ENCODE assay signal across 22 cellular contexts in the genomic region with DNA sequence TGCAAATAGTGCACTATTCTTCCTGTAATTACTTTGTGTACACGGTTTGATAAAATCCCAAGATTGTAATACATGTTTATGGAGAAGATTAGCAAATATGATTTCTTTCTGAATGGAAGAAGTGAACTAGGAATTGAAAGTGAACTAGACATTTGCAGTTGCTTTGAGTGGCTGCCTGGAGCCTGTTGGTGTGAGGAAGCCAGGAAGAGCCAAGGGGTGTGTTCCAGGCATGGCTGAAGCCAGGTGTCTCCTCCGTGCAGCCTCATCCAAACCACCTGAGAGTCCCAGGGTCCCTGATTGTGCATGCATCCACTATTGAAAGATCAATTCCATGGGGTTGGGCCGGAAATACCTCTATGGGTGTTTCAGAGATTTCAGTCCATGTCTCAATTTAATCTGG.
DNase-seq lines count a peak whose midpoint lies in the region; ATAC-seq, FAIRE-seq and TF ChIP-seq lines count a peak whose summit lies in the region.
"Had no signal": no experiment of that assay in that cellular context is flagged by ENCODE, and none has a peak within 500 bp of the region (broad histone marks: within the 10 kb centered on the region; RNA-seq: fewer than 3 reads in every experiment).

No MANE protein-coding gene starts in this region.

- WGBS in right lobe of liver (ENCODE audit: insufficient coverage, low coverage, low lambda C conversion rate, missing lambda C conversion rate) = 71% methylated on average over 2 of the region's 3 CpGs
- under 1% methylated on average over 3 of the region's 3 CpGs for WGBS in HepG2 (ENCODE audit: low lambda C conversion rate)

- BruUV-seq in HepG2 (replicated peaks; lab: Mats Ljungman, UMichigan) (no TSS peak), PC-3 (replicated peaks; lab: Mats Ljungman, UMichigan) (no TSS peak)

- no peak for ATAC-seq in right lobe of liver
- no peak for ATAC-seq in HepG2
- peak; percentile 11 for ATAC-seq in PC-3
- no peak for ATAC-seq in HG03175 (IDR thresholded peaks at IDR 0.05; ENCODE audit: unreplicated experiment)
- no peak for ATAC-seq in GM18909 (IDR thresholded peaks at IDR 0.05; ENCODE audit: poor library complexity, unreplicated experiment)
- ATAC-seq: K562, T-helper 17 cell had no signal

- peak overlapping the region; percentile 70 for H3K27ac Mint-ChIP-seq in astrocyte (ENCODE audit: unreplicated experiment)
- H3K27ac Mint-ChIP-seq: CD4-positive, alpha-beta memory T cell; T-helper 17 cell had no signal

- H3K9ac ChIP-seq in HepG2 (ENCODE audit: insufficient read depth, low read depth, low read length) = no peak overlapping the region
- no peak overlapping the region for H3K9ac ChIP-seq in PC-3 (ENCODE audit: low read length)
- no peak overlapping the region for H3K9ac ChIP-seq in astrocyte (ENCODE audit: low read length)

- H3K27me3 Mint-ChIP-seq in astrocyte (ENCODE audit: low read depth, unreplicated experiment) = peaks cover 19% of the 10 kb centered on the region

- no peak overlapping the region for H3K4me2 ChIP-seq in HepG2 (ENCODE audit: low read depth, low read length)
- H3K4me2 ChIP-seq in PC-3 (ENCODE audit: low read length) = peak overlapping the region; percentile 77
- H3K4me2 ChIP-seq in astrocyte (ENCODE audit: low read length) = peak overlapping the region; percentile 83

- no peak for TF ChIP-seq EP300 in HepG2 (IDR thresholded peaks at IDR 0.05; ENCODE audit: low read depth in 2 of 2, low read length in 2 of 2)
- no peak for TF ChIP-seq EP300 in HepG2 (CRISPR knock-in tag; IDR thresholded peaks at IDR 0.05; ENCODE audit: borderline replicate concordance)

- no peak for TF ChIP-seq RAD21 in HepG2 (CRISPR knock-in tag; IDR thresholded peaks at IDR 0.05)

- DNase-seq in right lobe of liver = peak in 2 of 3 donors; percentile 16 to 22
- no peak for DNase-seq in HepG2 (ENCODE audit: low spot score)
- no peak for DNase-seq in PC-3
- no peak for DNase-seq in astrocyte (ENCODE audit: low read depth)
- DNase-seq in KBM-7 = no peak
- DNase-seq: C1 segment of cervical spinal cord; CD4-positive, alpha-beta memory T cell; NCI-H1105 treated with DMSO at 0.1 percent for 48 hours; NCI-H146; NCI-H1930; NCI-H226; NCI-H510A; NCI-H69; RPMI8226; SHP77; T-helper 17 cell had no signal

- no peak overlapping the region for H2AFZ ChIP-seq in HepG2 (ENCODE audit: low read length)
- no peak overlapping the region; the same call in 1 of the 2 replicates for H2AFZ ChIP-seq in PC-3 (ENCODE audit: low read length)
- no peak overlapping the region for H2AFZ ChIP-seq in astrocyte (ENCODE audit: low read depth, low read length)

- H4K20me1 ChIP-seq in HepG2 (ENCODE audit: insufficient read depth, low read length) (no peaks in the 10 kb centered on the region), PC-3 (ENCODE audit: low read length) (no peaks in the 10 kb centered on the region), astrocyte (ENCODE audit: insufficient read depth, low read length) (no peaks in the 10 kb centered on the region)

- TF ChIP-seq POLR2A in right lobe of liver (IDR thresholded peaks at IDR 0.05) (no peak), HepG2 (IDR thresholded peaks at IDR 0.05; ENCODE audit: insufficient read depth in 1 of 2, low read depth in 2 of 2, low read length in 2 of 2) (no peak)

- no peaks in the 10 kb centered on the region for H3F3A ChIP-seq in PC-3 (ENCODE audit: low read length, unreplicated experiment)

- CTCF ChIA-PET in HepG2 (lab: Yijun Ruan, JAX; ENCODE audit: low intra/inter-chr PET ratio, low total read pairs) = no interaction called here
- CTCF ChIA-PET in PC-3 (lab: Charles Lee) = no interaction called here

- intact Hi-C loops in right lobe of liver (cut with DNase I) (no loop called here), HepG2 (cut with micrococcal nuclease; ENCODE audit: unreplicated experiment) (no loop called here), PC-3 (cut with micrococcal nuclease) (loop anchor here (1.0 kb wide), 1 partner anchor 29 kb away; no protein-coding TSS in a partner anchor)

- H3K9me3 Mint-ChIP-seq in astrocyte (ENCODE audit: unreplicated experiment) = peaks cover 5% of the 10 kb centered on the region

- in situ Hi-C loops in HepG2 (cut with HindIII; ENCODE audit: extremely low pct_ligation_motif_present, low pct_unique_long_range_greater_than_20kb) = no loop called here
- in situ Hi-C loops in KBM-7 (cut with MboI; ENCODE audit: low pct_unique_long_range_greater_than_20kb, low sequenced_read_pairs) = no loop called here

- POLR2A ChIA-PET in HepG2 (lab: Yijun Ruan, JAX) = no interaction called here
- POLR2A ChIA-PET in PC-3 (lab: Charles Lee; ENCODE audit: unreplicated experiment) = no interaction called here

- H3K4me1 ChIP-seq in right lobe of liver (no peaks in the 10 kb centered on the region), HepG2 (ENCODE audit: insufficient read depth, low read length) (no peaks in the 10 kb centered on the region), PC-3 (ENCODE audit: insufficient read depth, low read length) (peaks cover 15% of the 10 kb centered on the region), astrocyte (ENCODE audit: insufficient read depth, low read length) (peaks cover 11% of the 10 kb centered on the region)

- FAIRE-seq in HepG2 (lab: Jason Lieb, UNC) (no peak), astrocyte (lab: Jason Lieb, UNC) (no peak)
- FAIRE-seq: G401.6, H1, K562 had no signal

- H3K36me3 Mint-ChIP-seq in astrocyte (ENCODE audit: low read depth, unreplicated experiment) = no peaks in the 10 kb centered on the region
- H3K36me3 Mint-ChIP-seq: CD4-positive, alpha-beta memory T cell had no signal

- H3K79me2 ChIP-seq in HepG2 (ENCODE audit: insufficient read depth, low read length) (no peaks in the 10 kb centered on the region), PC-3 (ENCODE audit: low read length) (no peaks in the 10 kb centered on the region), astrocyte (ENCODE audit: insufficient read depth, low read length) (no peaks in the 10 kb centered on the region)

- no peak overlapping the region for H3K27ac ChIP-seq in right lobe of liver
- H3K27ac ChIP-seq in HepG2 (ENCODE audit: extremely low read length, insufficient read depth, low read length) = no peak overlapping the region
- H3K27ac ChIP-seq in PC-3 (ENCODE audit: low read length) = no peak overlapping the region
- no peak overlapping the region for H3K27ac ChIP-seq in astrocyte (ENCODE audit: low read depth, low read length)

- H3K36me3 ChIP-seq in right lobe of liver (no peaks in the 10 kb centered on the region), HepG2 (replicated peaks in 1 of 2; ENCODE audit: control insufficient read depth in 1 of 2, insufficient read depth in 2 of 2, low read length in 2 of 2) (no peaks in the 10 kb centered on the region), PC-3 (ENCODE audit: low read depth, low read length) (no peaks in the 10 kb centered on the region), astrocyte (ENCODE audit: insufficient read depth, low read length) (no peaks in the 10 kb centered on the region)
- H3K36me3 ChIP-seq: MG63 had no signal

- H3K4me3 ChIP-seq in right lobe of liver (no peak overlapping the region), HepG2 (replicated peaks in 1 of 3; ENCODE audit: insufficient read depth in 1 of 3, low read depth in 2 of 3, low read length in 3 of 3) (no peak overlapping the region), PC-3 (ENCODE audit: low read length) (no peak overlapping the region), astrocyte (ENCODE audit: insufficient read depth, low read depth, low read length) (no peak overlapping the region)
- H3K4me3 ChIP-seq: K562, MG63 had no signal

- no peaks in the 10 kb centered on the region for H3K9me2 ChIP-seq in PC-3 (replicated peaks; ENCODE audit: low read length)

- TF ChIP-seq CTCF in right lobe of liver (IDR thresholded peaks at IDR 0.05) = no peak
- TF ChIP-seq CTCF in HepG2 (CRISPR knock-in tag; IDR thresholded peaks at IDR 0.05) = no peak
- no peak for TF ChIP-seq CTCF in PC-3 (conservative IDR thresholded peaks at IDR 0.05; ENCODE audit: low read depth, low read length)
- no peak for TF ChIP-seq CTCF in astrocyte (IDR thresholded peaks at IDR 0.05; ENCODE audit: insufficient read depth, low read depth, low read length)

- peaks cover 18% of the 10 kb centered on the region for H3K4me1 Mint-ChIP-seq in astrocyte (ENCODE audit: low read depth, unreplicated experiment)
- H3K4me1 Mint-ChIP-seq: CD4-positive, alpha-beta memory T cell; T-helper 17 cell had no signal

- no peak overlapping the region for H3K4me3 Mint-ChIP-seq in astrocyte (ENCODE audit: unreplicated experiment)
- H3K4me3 Mint-ChIP-seq: T-helper 17 cell had no signal

- no peaks in the 10 kb centered on the region for H3K27me3 ChIP-seq in right lobe of liver
- peaks cover 2 to 41% of the 10 kb centered on the region in 2 experiments; a peak in 4 of 5 replicates for H3K27me3 ChIP-seq in HepG2 (ENCODE audit: control insufficient read depth in 1 of 2, insufficient read depth in 2 of 2, low read length in 2 of 2)
- H3K27me3 ChIP-seq in PC-3 (ENCODE audit: low read length) = no peaks in the 10 kb centered on the region
- H3K27me3 ChIP-seq in astrocyte (ENCODE audit: insufficient read depth, low read length) = no peaks in the 10 kb centered on the region
- H3K27me3 ChIP-seq: MG63 had no signal

- H3K9me3 ChIP-seq in right lobe of liver (no peaks in the 10 kb centered on the region), HepG2 (ENCODE audit: low read length) (no peaks in the 10 kb centered on the region), PC-3 (ENCODE audit: low read length) (no peaks in the 10 kb centered on the region), astrocyte (ENCODE audit: insufficient read depth, low read depth, low read length) (peaks cover 4% of the 10 kb centered on the region)
- H3K9me3 ChIP-seq: MG63 had no signal

TF ChIP-seq in HepG2, 621 proteins besides CTCF, POLR2A, EP300 and RAD21 (continues in another document):
- no peak for TF ChIP-seq ZNF317 (CRISPR knock-in tag; IDR thresholded peaks at IDR 0.05)
- TF ChIP-seq, protein P1, sequence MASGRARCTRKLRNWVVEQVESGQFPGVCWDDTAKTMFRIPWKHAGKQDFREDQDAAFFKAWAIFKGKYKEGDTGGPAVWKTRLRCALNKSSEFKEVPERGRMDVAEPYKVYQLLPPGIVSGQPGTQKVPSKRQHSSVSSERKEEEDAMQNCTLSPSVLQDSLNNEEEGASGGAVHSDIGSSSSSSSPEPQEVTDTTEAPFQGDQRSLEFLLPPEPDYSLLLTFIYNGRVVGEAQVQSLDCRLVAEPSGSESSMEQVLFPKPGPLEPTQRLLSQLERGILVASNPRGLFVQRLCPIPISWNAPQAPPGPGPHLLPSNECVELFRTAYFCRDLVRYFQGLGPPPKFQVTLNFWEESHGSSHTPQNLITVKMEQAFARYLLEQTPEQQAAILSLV (CRISPR knock-in tag; IDR thresholded peaks at IDR 0.05; ENCODE audit: borderline replicate concordance) = no peak

Comparison
In these comparisons a context has a peak if more than half of its experiments do, and no peak if none do; other contexts are left out.
1. DNase-seq: peak in right lobe of liver (2 of 3); none in HepG2 (single experiment), PC-3 (single experiment), astrocyte (single experiment) and KBM-7 (single experiment).